2 cellular contexts compared by ENCODE assay signal in genomic region chr7:5495581-5496375, GRCh38.
TF ChIP-seq lines count a peak whose summit lies in the region.

No MANE protein-coding gene starts in this region.

TF ChIP-seq in SK-N-SH treated with all-trans-retinoic acid at 6 μM for 48 hours, 23 proteins besides CTCF, POLR2A, EP300 and RAD21 (continued from another document):
- TF ChIP-seq CSRNP3 (CRISPR knock-in tag; IDR thresholded peaks at IDR 0.05) (no peak), PATZ1 (CRISPR knock-in tag; IDR thresholded peaks at IDR 0.05; ENCODE audit: borderline replicate concordance) (no peak), ZFP30 (CRISPR knock-in tag; IDR thresholded peaks at IDR 0.05) (no peak), ZNF70 (CRISPR knock-in tag; IDR thresholded peaks at IDR 0.05) (no peak), SNAI2 (CRISPR knock-in tag; IDR thresholded peaks at IDR 0.05) (no peak), CSDC2 (CRISPR knock-in tag; IDR thresholded peaks at IDR 0.05) (no peak)

TF ChIP-seq in SK-N-SH, 30 proteins besides CTCF, POLR2A, EP300 and RAD21 (continued from another document):
- TF ChIP-seq USF2 (IDR thresholded peaks at IDR 0.05; ENCODE audit: borderline replicate concordance, low read depth, low read length) (no peak), FOSL2 (IDR thresholded peaks at IDR 0.05; ENCODE audit: borderline replicate concordance, low read depth) (no peak), REST (IDR thresholded peaks at IDR 0.05; ENCODE audit: low read depth, low read length) (no peak), MXI1 (IDR thresholded peaks at IDR 0.05; ENCODE audit: low read depth, low read length) (no peak), GATA2 (CRISPR knock-in tag; IDR thresholded peaks at IDR 0.05) (no peak), NFIC (IDR thresholded peaks at IDR 0.05; ENCODE audit: borderline replicate concordance) (no peak)
TF ChIP-seq in SK-N-SH: peak in this region for 0.
